Comparison of ENCODE assay signal across 19 cellular contexts in genomic region chr2:102140367-102140766, GRCh38. TPM values are rescaled to one million over a fixed set of nuclear protein-coding genes. Genes with fewer than 3 reads are reported as not detected.
A peak's percentile ranks its signal among the peaks of the same experiment; 100 is the strongest.
DNase-seq lines count a peak whose midpoint lies in the region; ATAC-seq, FAIRE-seq and TF ChIP-seq lines count a peak whose summit lies in the region.
"Had no signal": no experiment of that assay in that cellular context is flagged by ENCODE, and none has a peak within 500 bp of the region (broad histone marks: within the 10 kb centered on the region; RNA-seq: fewer than 3 reads in every experiment).

No MANE protein-coding gene starts in this region.

- no peak for DNase-seq in CD4-positive, alpha-beta memory T cell
- DNase-seq in T-helper 17 cell (no peak), kidney (no peak), SKM-1 treated with dmso at 0.1 percent for 144 hours (lab: John Stamatoyannopoulos, UW; ENCODE audit: unreplicated experiment) (no peak)
- DNase-seq in activated CD4-positive, CD25-positive, alpha-beta regulatory T cell (lab: John Stamatoyannopoulos, UW): no peak
- DNase-seq in activated CD8-positive, alpha-beta memory T cell treated with anti-CD3 and anti-CD28 coated beads, Interleukin-2, amount 50 U/mL, for 48 hours: no peak
- DNase-seq: activated CD8-positive, alpha-beta memory T cell treated with anti-CD3 and anti-CD28 coated beads, Interleukin-2, amount 50 U/mL, for 4 hours; activated naive CD4-positive, alpha-beta T cell treated with anti-CD3 and anti-CD28 coated beads, Interleukin-2, amount 10 ng/mL, durations not matched to agents 7 days and 5 days; BE2C; H7; hippocampal formation; NCI-H146; NCI-H446 treated with DMSO at 0.1 percent for 48 hours; Right ventricle myocardium superior had no signal

- H3K36me3 Mint-ChIP-seq in CD4-positive, alpha-beta memory T cell: peaks cover 2 to 8% of the 10 kb centered on the region in 2 donors
- H3K36me3 Mint-ChIP-seq in T-helper 17 cell (ENCODE audit: low read depth): peaks cover 5% of the 10 kb centered on the region

- H3K4me1 ChIP-seq in CD4-positive, alpha-beta memory T cell (ENCODE audit: insufficient read depth, low read length): peaks cover 17% of the 10 kb centered on the region
- H3K4me1 ChIP-seq in kidney (ENCODE audit: control insufficient read depth in 1 of 2, insufficient read depth in 1 of 2, low read depth in 1 of 2, low read length in 2 of 2) (peaks cover 8 to 11% of the 10 kb centered on the region in 2 donors), skeletal muscle tissue (ENCODE audit: control insufficient read depth in 3 of 3, insufficient read depth in 3 of 3, low read length in 3 of 3) (peaks cover 27 to 39% (median 27%) of the 10 kb centered on the region in 3 donors)
- H3K4me1 ChIP-seq: BE2C had no signal

- ATAC-seq in T-helper 17 cell (no peak), HG03175 (IDR thresholded peaks at IDR 0.05; ENCODE audit: unreplicated experiment) (no peak)
- ATAC-seq: esophagus mucosa had no signal

- peaks cover 20 to 27% of the 10 kb centered on the region in 2 donors for H3K27me3 Mint-ChIP-seq in CD4-positive, alpha-beta memory T cell
- peaks cover 4% of the 10 kb centered on the region for H3K27me3 Mint-ChIP-seq in T-helper 17 cell

- H3K36me3 ChIP-seq in CD4-positive, alpha-beta memory T cell (ENCODE audit: insufficient read depth, low read length): no peaks in the 10 kb centered on the region
- no peaks in the 10 kb centered on the region for H3K36me3 ChIP-seq in kidney (ENCODE audit: control insufficient read depth in 1 of 2, insufficient read depth in 2 of 2, low read length in 2 of 2)
- peaks cover 0 to 3% (median 0%) of the 10 kb centered on the region in 3 donors for H3K36me3 ChIP-seq in skeletal muscle tissue (ENCODE audit: control insufficient read depth in 3 of 3, insufficient read depth in 3 of 3, low read length in 3 of 3)
- H3K36me3 ChIP-seq: BE2C had no signal

- H3K4me3 ChIP-seq in CD4-positive, alpha-beta memory T cell (ENCODE audit: low read length in 2 of 2): no peak overlapping the region
- H3K4me3 ChIP-seq in kidney (ENCODE audit: low read length in 2 of 2) (no peak overlapping the region), skeletal muscle tissue (ENCODE audit: low read length in 3 of 3) (no peak overlapping the region)

- H3K4me3 Mint-ChIP-seq in CD4-positive, alpha-beta memory T cell: peak overlapping the region in 5 of 8 donors; percentile 7 to 58 (median 19)
- H3K4me3 Mint-ChIP-seq in T-helper 17 cell: no peak overlapping the region
- H3K4me3 Mint-ChIP-seq: activated naive CD4-positive, alpha-beta T cell treated with anti-CD3 and anti-CD28 coated beads, Interleukin-2, amount 10 ng/mL, durations not matched to agents 7 days and 5 days had no signal

- H3K9ac ChIP-seq in kidney (ENCODE audit: low read length in 2 of 2) (no peak overlapping the region), skeletal muscle tissue (ENCODE audit: low read depth in 1 of 3, low read length in 3 of 3) (no peak overlapping the region)

- H3K9me3 ChIP-seq in CD4-positive, alpha-beta memory T cell (ENCODE audit: control insufficient read depth in 1 of 2, low read length in 2 of 2): no peaks in the 10 kb centered on the region
- H3K9me3 ChIP-seq in T-helper 17 cell (ENCODE audit: control insufficient read depth, low read length, poor library complexity, severe bottlenecking) (peaks cover 10% of the 10 kb centered on the region), kidney (ENCODE audit: control insufficient read depth in 1 of 2, low read length in 2 of 2) (peaks cover 0 to 12% of the 10 kb centered on the region in 2 donors), skeletal muscle tissue (ENCODE audit: control insufficient read depth in 3 of 3, low read length in 3 of 3) (peaks cover 0 to 3% (median 0%) of the 10 kb centered on the region in 3 donors)
- H3K9me3 ChIP-seq: BE2C had no signal

- TF ChIP-seq CTCF in kidney (IDR thresholded peaks at IDR 0.05; ENCODE audit: borderline replicate concordance, extremely low read depth, insufficient read depth): no peak

- FAIRE-seq in kidney (lab: Jason Lieb, UNC): no peak

- H3K27ac Mint-ChIP-seq in CD4-positive, alpha-beta memory T cell: peak overlapping the region in 1 of 7 donors; percentile 20
- H3K27ac Mint-ChIP-seq in T-helper 17 cell: peak overlapping the region; percentile 0
- H3K27ac Mint-ChIP-seq: activated naive CD4-positive, alpha-beta T cell treated with anti-CD3 and anti-CD28 coated beads, Interleukin-2, amount 10 ng/mL, durations not matched to agents 7 days and 5 days had no signal

- no peaks in the 10 kb centered on the region for H3K27me3 ChIP-seq in CD4-positive, alpha-beta memory T cell (ENCODE audit: insufficient read depth, low read length)
- H3K27me3 ChIP-seq in skeletal muscle tissue (ENCODE audit: control insufficient read depth in 3 of 3, insufficient read depth in 3 of 3, low read length in 3 of 3): no peaks in the 10 kb centered on the region

- no peak overlapping the region for H3K27ac ChIP-seq in CD4-positive, alpha-beta memory T cell (ENCODE audit: low read depth, low read length)
- H3K27ac ChIP-seq in kidney (ENCODE audit: low read depth in 2 of 2, low read length in 2 of 2): peak overlapping the region; percentile 94 to 95
- peak overlapping the region; percentile 87 for H3K27ac ChIP-seq in skeletal muscle tissue (ENCODE audit: low read depth, low read length)

- H3K9me3 Mint-ChIP-seq in CD4-positive, alpha-beta memory T cell: peaks cover 0 to 28% (median 16%) of the 10 kb centered on the region in 8 donors

- intact Hi-C loops in CD4-positive, alpha-beta memory T cell (cut with micrococcal nuclease): no loop called here
- intact Hi-C loops in kidney (cut with DNase I): no loop called here

- POLR2A ChIA-PET in CD4-positive, alpha-beta memory T cell (lab: Charles Lee; ENCODE audit: partially characterized antibody): no interaction called here

- H3K4me1 Mint-ChIP-seq in CD4-positive, alpha-beta memory T cell: peaks cover 14 to 31% (median 24%) of the 10 kb centered on the region in 4 donors
- peaks cover 18% of the 10 kb centered on the region for H3K4me1 Mint-ChIP-seq in T-helper 17 cell

- CTCF ChIA-PET in CD4-positive, alpha-beta memory T cell (lab: Charles Lee; ENCODE audit: partially characterized antibody): interaction anchor here (1.0 to 1.2 kb wide), 2 partner anchors 10 to 100 kb away, joined by 4 read pairs; no protein-coding TSS in a partner anchor

RNA-seq across cellular contexts. Expression of gene IL1R1, which starts 2.2 kb away (rescaled TPM):
- total RNA-seq in CD4-positive, alpha-beta memory T cell: 1 to 10 TPM in 1 of 2 experiments, under 1 TPM in 1; 0.86 to 1.0 TPM
- polyA plus RNA-seq in CD4-positive, alpha-beta memory T cell: 1 to 10 TPM; 1.2 to 2.6 TPM
- total RNA-seq in T-helper 17 cell: 10 to 100 TPM; 14.3 to 16.5 TPM
- total RNA-seq in kidney: 95.9 TPM
- 24.6 TPM for polyA plus RNA-seq in kidney (ENCODE audit: insufficient read depth, low read depth, low replicate concordance)
- 6.3 TPM for total RNA-seq in skeletal muscle tissue

RNA-seq across cellular contexts. Expression of gene IL1RL2, which starts 46.5 kb away (rescaled TPM):
- under 1 TPM in 1 of 2 experiments, not detected in 1; 0.23 TPM for total RNA-seq in CD4-positive, alpha-beta memory T cell
- not detected for polyA plus RNA-seq in CD4-positive, alpha-beta memory T cell
- total RNA-seq in T-helper 17 cell (not detected), kidney (1.4 TPM), skeletal muscle tissue (not detected)
- polyA plus RNA-seq in kidney (ENCODE audit: insufficient read depth, low read depth, low replicate concordance): 1.8 TPM
- total RNA-seq: H7; HT1080; Right ventricle myocardium superior; T-helper 1 cell treated with Interleukin-12 subunit alpha and Interleukin-12 subunit beta and Interleukin-4 antibody, amounts not matched to agents 30 ng/mL and 1 ng/mL, for 36 hours had no signal
